In genomic region chr2:144948205-144948855, GRCh38 we compare ENCODE assay signal across 24 cellular contexts.
"Had no signal": no experiment of that assay in that cellular context is flagged by ENCODE, and none has a peak within 500 bp of the region (broad histone marks: within the 10 kb centered on the region; RNA-seq: fewer than 3 reads in every experiment).

No MANE protein-coding gene starts in this region.

- H3K4me3 ChIP-seq: right atrium auricular region, upper lobe of left lung had no signal

- H3K4me1 Mint-ChIP-seq: activated CD8-positive, alpha-beta memory T cell treated with anti-CD3 and anti-CD28 coated beads, Interleukin-2, amount 10 ng/mL, durations not matched to agents 7 days and 5 days; central memory CD8-positive, alpha-beta T cell had no signal

- DNase-seq: activated CD4-positive, alpha-beta T cell treated with anti-CD3 and anti-CD28 coated beads for 1 hour; activated CD4-positive, alpha-beta T cell treated with anti-CD3 and anti-CD28 coated beads, Interleukin-2, amount 50 U/mL, for 4 hours; activated CD8-positive, alpha-beta memory T cell treated with anti-CD3 and anti-CD28 coated beads, Interleukin-2, amount 10 ng/mL, durations not matched to agents 7 days and 5 days; activated gamma-delta T cell treated with Interleukin-2 at 50 U/mL for 16 hours; activated T-cell treated with anti-CD3 and anti-CD28 coated beads, Interleukin-2, amount 50 U/mL, for 1 hour; effector memory CD4-positive, alpha-beta T cell; foreskin melanocyte; kidney glomerular epithelial cell; left ventricle myocardium superior; mesendoderm; occipital lobe; stimulated activated CD4-positive, alpha-beta T cell treated with anti-CD3 and anti-CD28 coated beads, Interleukin-15, amount 100 ng/mL, for 24 hours; stimulated activated CD4-positive, alpha-beta T cell treated with anti-CD3 and anti-CD28 coated beads, Interleukin-4, amount 100 ng/mL, for 1 hour; T-helper 1 cell; T1000; upper lobe of left lung had no signal

- H3K9me3 ChIP-seq: right atrium auricular region, upper lobe of left lung had no signal

- H3K27me3 ChIP-seq: right atrium auricular region, upper lobe of left lung had no signal

- H3K36me3 ChIP-seq: right atrium auricular region, upper lobe of left lung had no signal

- H3K27ac Mint-ChIP-seq: activated CD8-positive, alpha-beta memory T cell treated with anti-CD3 and anti-CD28 coated beads, Interleukin-2, amount 10 ng/mL, durations not matched to agents 7 days and 5 days; activated naive CD8-positive, alpha-beta T cell; brain; progenitor cell of endocrine pancreas; stimulated activated naive CD8-positive, alpha-beta T cell treated with anti-CD3 and anti-CD28 coated beads, Interleukin-15, Interleukin-2, amounts not matched to agents 100 ng/mL and 50 ng/mL, for 24 hours had no signal

- H3K9me3 Mint-ChIP-seq: central memory CD8-positive, alpha-beta T cell; natural killer cell treated with Interleukin-12 subunit alpha and Interleukin-12 subunit beta and Interleukin-15 and Interleukin-18, amount 100 ng/mL, for 72 hours; stimulated activated naive CD8-positive, alpha-beta T cell treated with anti-CD3 and anti-CD28 coated beads, Interleukin-15, Interleukin-2, amounts not matched to agents 100 ng/mL and 50 ng/mL, for 24 hours had no signal

- H3K36me3 Mint-ChIP-seq: activated CD8-positive, alpha-beta memory T cell treated with anti-CD3 and anti-CD28 coated beads, Interleukin-2, amount 10 ng/mL, durations not matched to agents 7 days and 5 days; activated naive CD8-positive, alpha-beta T cell; brain; natural killer cell treated with Interleukin-12 subunit alpha and Interleukin-12 subunit beta and Interleukin-15 and Interleukin-18, amount 100 ng/mL, for 72 hours had no signal

- ATAC-seq: activated CD8-positive, alpha-beta memory T cell treated with anti-CD3 and anti-CD28 coated beads, Interleukin-2, amount 10 ng/mL, durations not matched to agents 7 days and 5 days; left ventricle myocardium superior; natural killer cell treated with Interleukin-12 subunit alpha and Interleukin-12 subunit beta and Interleukin-15 and Interleukin-18, amount 100 ng/mL, for 72 hours had no signal

- H3K27ac ChIP-seq: right atrium auricular region, upper lobe of left lung, VCaP had no signal

- H3K27me3 Mint-ChIP-seq: activated naive CD8-positive, alpha-beta T cell; stimulated activated naive CD8-positive, alpha-beta T cell treated with anti-CD3 and anti-CD28 coated beads, Interleukin-15, Interleukin-2, amounts not matched to agents 100 ng/mL and 50 ng/mL, for 24 hours had no signal

- H3K4me3 Mint-ChIP-seq: activated CD8-positive, alpha-beta memory T cell treated with anti-CD3 and anti-CD28 coated beads, Interleukin-2, amount 10 ng/mL, durations not matched to agents 7 days and 5 days; activated naive CD8-positive, alpha-beta T cell; brain; central memory CD8-positive, alpha-beta T cell; natural killer cell treated with Interleukin-12 subunit alpha and Interleukin-12 subunit beta and Interleukin-15 and Interleukin-18, amount 100 ng/mL, for 72 hours; stimulated activated naive CD8-positive, alpha-beta T cell treated with anti-CD3 and anti-CD28 coated beads, Interleukin-15, Interleukin-2, amounts not matched to agents 100 ng/mL and 50 ng/mL, for 24 hours had no signal
